In the genomic region with DNA sequence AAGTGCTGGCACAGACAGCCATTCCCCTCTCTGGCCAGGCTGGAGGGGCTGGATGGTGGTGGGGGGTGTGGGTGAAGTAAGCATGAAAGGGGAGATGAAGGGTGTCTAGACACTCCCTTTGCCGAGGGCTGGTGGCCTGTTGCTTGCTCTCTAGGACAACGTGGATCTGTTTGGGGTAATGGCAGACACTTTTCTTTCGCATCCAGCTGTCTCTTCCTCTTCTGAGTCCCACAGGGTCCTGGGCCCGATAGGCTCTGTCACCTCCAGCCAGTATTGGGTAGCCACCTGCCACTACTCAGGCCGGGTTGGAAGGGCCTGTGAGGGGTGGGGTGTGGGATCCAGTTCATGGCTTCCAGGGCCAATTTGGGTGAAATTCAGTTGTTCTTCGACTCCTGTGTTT, we compare ENCODE assay signal across 25 cellular contexts.
DNase-seq lines count a peak whose midpoint lies in the region; ATAC-seq and TF ChIP-seq lines count a peak whose summit lies in the region.
"Had no signal": no experiment of that assay in that cellular context is flagged by ENCODE, and none has a peak within 500 bp of the region (broad histone marks: within the 10 kb centered on the region; RNA-seq: fewer than 3 reads in every experiment).

No MANE protein-coding gene starts in this region.

- no peak for TF ChIP-seq POLR2A in gastroesophageal sphincter (IDR thresholded peaks at IDR 0.05)
- no peak for TF ChIP-seq POLR2A in transverse colon (IDR thresholded peaks at IDR 0.05)

- no peak overlapping the region for H3K4me3 Mint-ChIP-seq in natural killer cell treated with Interleukin-12 subunit alpha and Interleukin-12 subunit beta and Interleukin-15 and Interleukin-18, amount 100 ng/mL, for 72 hours
- H3K4me3 Mint-ChIP-seq: B cell; CD14-positive monocyte; CD8-positive, alpha-beta memory T cell had no signal

- H3K27me3 ChIP-seq in ascending aorta (no peaks in the 10 kb centered on the region), gastroesophageal sphincter (no peaks in the 10 kb centered on the region), rectal smooth muscle tissue (ENCODE audit: control insufficient read depth, insufficient read depth, low read length) (no peaks in the 10 kb centered on the region), transverse colon (no peaks in the 10 kb centered on the region)
- H3K27me3 ChIP-seq: MG63 had no signal

- no peaks in the 10 kb centered on the region for H3K4me1 Mint-ChIP-seq in natural killer cell treated with Interleukin-12 subunit alpha and Interleukin-12 subunit beta and Interleukin-15 and Interleukin-18, amount 100 ng/mL, for 72 hours (ENCODE audit: low read depth in 2 of 2)
- H3K4me1 Mint-ChIP-seq: B cell; CD14-positive monocyte; CD8-positive, alpha-beta memory T cell had no signal

- no peaks in the 10 kb centered on the region for H3K36me3 ChIP-seq in ascending aorta
- no peaks in the 10 kb centered on the region for H3K36me3 ChIP-seq in gastroesophageal sphincter
- no peaks in the 10 kb centered on the region for H3K36me3 ChIP-seq in rectal smooth muscle tissue (ENCODE audit: control insufficient read depth, insufficient read depth, low read length)
- no peaks in the 10 kb centered on the region for H3K36me3 ChIP-seq in transverse colon
- H3K36me3 ChIP-seq: MG63 had no signal

- H3K36me3 Mint-ChIP-seq in natural killer cell treated with Interleukin-12 subunit alpha and Interleukin-12 subunit beta and Interleukin-15 and Interleukin-18, amount 100 ng/mL, for 72 hours: no peaks in the 10 kb centered on the region
- H3K36me3 Mint-ChIP-seq: CD14-positive monocyte; CD8-positive, alpha-beta memory T cell had no signal

- no peak overlapping the region for H3K4me3 ChIP-seq in ascending aorta
- no peak overlapping the region for H3K4me3 ChIP-seq in gastroesophageal sphincter
- no peak overlapping the region for H3K4me3 ChIP-seq in rectal smooth muscle tissue (ENCODE audit: low read length)
- H3K4me3 ChIP-seq in transverse colon: no peak overlapping the region
- H3K4me3 ChIP-seq: MG63, SK-N-MC had no signal

- peaks cover 0 to 3% of the 10 kb centered on the region in 2 donors for H3K27me3 Mint-ChIP-seq in natural killer cell treated with Interleukin-12 subunit alpha and Interleukin-12 subunit beta and Interleukin-15 and Interleukin-18, amount 100 ng/mL, for 72 hours
- H3K27me3 Mint-ChIP-seq: B cell had no signal

- 70 to 76% methylated on average over 2 to 4 of the region's 6 CpGs for WGBS in gastroesophageal sphincter (ENCODE audit: low coverage in 1 of 2), 2 donors
- 86% methylated on average over 6 of the region's 6 CpGs; no CpG with 5 or more reads in 1 of the 2 donors for WGBS in transverse colon (ENCODE audit: low coverage in 1 of 2), 2 donors

- no peak for DNase-seq in ascending aorta (ENCODE audit: low spot score in 2 of 2)
- DNase-seq in transverse colon: no peak
- no peak for DNase-seq in natural killer cell treated with Interleukin-12 subunit alpha and Interleukin-12 subunit beta and Interleukin-15 and Interleukin-18, amount 100 ng/mL, for 72 hours (ENCODE audit: low spot score)
- DNase-seq in Ammon's horn (ENCODE audit: low spot score): no peak
- DNase-seq: CD8-positive, alpha-beta memory T cell; DMS 273 treated with DMSO at 0.1 percent for 48 hours; DMS79 treated with DMSO at 0.1 percent for 48 hours; GF-D8; KG1; MG63; NCI-H1105 treated with DMSO at 0.1 percent for 48 hours; NCI-H1694; NCI-H2029 treated with DMSO at 0.1 percent for 48 hours; NCI-H2227 treated with DMSO at 0.1 percent for 48 hours; NCI-H510A; NCI-H69; SIG-M5 had no signal

- no peak for ATAC-seq in gastroesophageal sphincter
- no peak for ATAC-seq in natural killer cell treated with Interleukin-12 subunit alpha and Interleukin-12 subunit beta and Interleukin-15 and Interleukin-18, amount 100 ng/mL, for 72 hours
- no peak for ATAC-seq in GM21447 (IDR thresholded peaks at IDR 0.05; ENCODE audit: unreplicated experiment)
- ATAC-seq: Panc1 had no signal

- TF ChIP-seq CTCF in ascending aorta (IDR thresholded peaks at IDR 0.05) (no peak), gastroesophageal sphincter (IDR thresholded peaks at IDR 0.05) (no peak), transverse colon (IDR thresholded peaks at IDR 0.05) (no peak)

- no peaks in the 10 kb centered on the region for H3K9me3 Mint-ChIP-seq in natural killer cell treated with Interleukin-12 subunit alpha and Interleukin-12 subunit beta and Interleukin-15 and Interleukin-18, amount 100 ng/mL, for 72 hours
- H3K9me3 Mint-ChIP-seq: CD14-positive monocyte had no signal

- H3K27ac ChIP-seq in ascending aorta (peak overlapping the region; percentile 84 to 90), gastroesophageal sphincter (peak overlapping the region in 3 of 4 donors; percentile 82 to 92 (median 85)), rectal smooth muscle tissue (ENCODE audit: low read depth, low read length) (peak overlapping the region; percentile 33), transverse colon (peak overlapping the region in 3 of 4 donors; percentile 28 to 78 (median 70))
- H3K27ac ChIP-seq: RWPE1, SK-N-MC had no signal

- intact Hi-C loops in ascending aorta (cut with DNase I): loop anchor here (2.0 to 10.0 kb wide), 2 partner anchors 296 to 474 kb away; no protein-coding TSS in a partner anchor
- intact Hi-C loops in transverse colon (cut with DNase I; ENCODE audit: low total_unique reads): loop anchor here (5.0 to 10.0 kb wide), 2 partner anchors 86 to 214 kb away; no protein-coding TSS in a partner anchor

- no peak overlapping the region for H3K9ac ChIP-seq in rectal smooth muscle tissue (ENCODE audit: low read length)

- in situ Hi-C loops in transverse colon (cut with MboI; ENCODE audit: low pct_ligation_motif_present in 1 of 4, low pct_unique_long_range_greater_than_20kb in 1 of 4, low sequenced_read_pairs in 3 of 4): no loop called here

- TF ChIP-seq EP300 in gastroesophageal sphincter (IDR thresholded peaks at IDR 0.05): no peak
- TF ChIP-seq EP300 in transverse colon (IDR thresholded peaks at IDR 0.05; ENCODE audit: low read depth): no peak

- peaks cover 21 to 46% of the 10 kb centered on the region in 2 donors for H3K4me1 ChIP-seq in ascending aorta
- H3K4me1 ChIP-seq in gastroesophageal sphincter: peaks cover 5 to 69% (median 29%) of the 10 kb centered on the region in 3 donors
- H3K4me1 ChIP-seq in rectal smooth muscle tissue (ENCODE audit: control insufficient read depth, insufficient read depth, low read length): peaks cover 30% of the 10 kb centered on the region
- peaks cover 22 to 36% (median 32%) of the 10 kb centered on the region in 4 donors for H3K4me1 ChIP-seq in transverse colon

- H3K27ac Mint-ChIP-seq in natural killer cell treated with Interleukin-12 subunit alpha and Interleukin-12 subunit beta and Interleukin-15 and Interleukin-18, amount 100 ng/mL, for 72 hours: no peak overlapping the region
- H3K27ac Mint-ChIP-seq: B cell, CD14-positive monocyte had no signal

- no peaks in the 10 kb centered on the region for H3K9me3 ChIP-seq in ascending aorta
- no peaks in the 10 kb centered on the region for H3K9me3 ChIP-seq in gastroesophageal sphincter
- no peaks in the 10 kb centered on the region for H3K9me3 ChIP-seq in transverse colon
- H3K9me3 ChIP-seq: MG63 had no signal

Comparison
In these comparisons a context has a peak if more than half of its experiments do, and no peak if none do; other contexts are left out.
1. H3K27ac ChIP-seq: peak in every context shown above with its lines; median percentile 87 in ascending aorta; 85 in gastroesophageal sphincter; 70 in transverse colon; 33 in rectal smooth muscle tissue.